ENCODE assay signal across 16 cellular contexts in genomic region chr16:3274490-3274889, GRCh38. TPM values are rescaled to one million over a fixed set of nuclear protein-coding genes. Genes with fewer than 3 reads are reported as not detected.
DNase-seq lines count a peak whose midpoint lies in the region; ATAC-seq, FAIRE-seq and TF ChIP-seq lines count a peak whose summit lies in the region.
"Had no signal": no experiment of that assay in that cellular context is flagged by ENCODE, and none has a peak within 500 bp of the region (broad histone marks: within the 10 kb centered on the region; RNA-seq: fewer than 3 reads in every experiment).

No MANE protein-coding gene starts in this region.

- H3K4me1 ChIP-seq in HCT116 (ENCODE audit: control insufficient read depth in 1 of 2, insufficient read depth in 2 of 2, low read length in 2 of 2), result 0 out of 4 replicates have a peak, but pooled peaks cover 0 to 2% of the 10 kb centered on the region in 2 experiments
- no peaks in the 10 kb centered on the region for H3K4me1 ChIP-seq in endodermal cell (ENCODE audit: control insufficient read depth, insufficient read depth, low read length)
- H3K4me1 ChIP-seq: prostate gland, stomach had no signal

- no peaks in the 10 kb centered on the region for H3K9me3 ChIP-seq in HCT116 (ENCODE audit: control insufficient read depth in 1 of 2, insufficient read depth in 1 of 2, low read depth in 1 of 2, low read length in 2 of 2)
- no peaks in the 10 kb centered on the region for H3K9me3 ChIP-seq in endodermal cell (ENCODE audit: control insufficient read depth, low read length)
- H3K9me3 ChIP-seq: prostate gland, stomach had no signal

- H3K27ac ChIP-seq in HCT116 (ENCODE audit: low read depth, low read length), result no peak overlapping the region
- H3K27ac ChIP-seq in endodermal cell (ENCODE audit: low read depth, low read length), result no peak overlapping the region
- H3K27ac ChIP-seq: prostate gland, stomach had no signal

- no peak for TF ChIP-seq POLR2A in HCT116 (IDR thresholded peaks at IDR 0.05; ENCODE audit: borderline replicate concordance, extremely low read depth, insufficient read depth, insufficient read length)

- 59 to 63% methylated on average over 3 to 4 of the region's 4 CpGs for WGBS in endodermal cell (ENCODE audit: insufficient coverage in 1 of 2, insufficient read length in 1 of 2), 2 experiments

- peaks cover 19% of the 10 kb centered on the region for H3K9me3 Mint-ChIP-seq in endodermal cell
- H3K9me3 Mint-ChIP-seq: activated CD8-positive, alpha-beta T cell treated with anti-CD3 and anti-CD28 coated beads for 36 hours had no signal

- H3K27me3 ChIP-seq in HCT116 (ENCODE audit: insufficient read depth, low read length), result peaks cover 12% of the 10 kb centered on the region; the same call in 1 of the 2 replicates
- peaks cover 44% of the 10 kb centered on the region for H3K27me3 ChIP-seq in endodermal cell (ENCODE audit: control insufficient read depth, insufficient read depth, low read length, poor library complexity, severe bottlenecking)
- H3K27me3 ChIP-seq: stomach had no signal

- H3K4me2 ChIP-seq in HCT116 (ENCODE audit: low read length), result no peak overlapping the region

- H3K9ac ChIP-seq in HCT116 (ENCODE audit: low read length), result no peak overlapping the region
- no peak overlapping the region for H3K9ac ChIP-seq in endodermal cell (ENCODE audit: extremely low read depth, low read length, poor library complexity, severe bottlenecking)

- intact Hi-C loops in HCT116 (cut with micrococcal nuclease), result no loop called here

- BruUV-seq in HCT116 (replicated peaks; lab: Mats Ljungman, UMichigan), result no TSS peak

- H3K4me3 Mint-ChIP-seq in endodermal cell, result no peak overlapping the region
- H3K4me3 Mint-ChIP-seq: activated CD8-positive, alpha-beta T cell treated with anti-CD3 and anti-CD28 coated beads for 36 hours; CD8-positive, alpha-beta memory T cell; T-helper 17 cell had no signal

- CTCF ChIA-PET in HCT116 (lab: Charles Lee), result no interaction called here

- no peaks in the 10 kb centered on the region for H3K79me2 ChIP-seq in HCT116 (ENCODE audit: insufficient read depth, low read length)

- H3K36me3 ChIP-seq in HCT116 (ENCODE audit: control insufficient read depth in 1 of 2, insufficient read depth in 2 of 2, low read length in 2 of 2) (no peaks in the 10 kb centered on the region), endodermal cell (ENCODE audit: control insufficient read depth, insufficient read depth, low read length) (no peaks in the 10 kb centered on the region)
- H3K36me3 ChIP-seq: prostate gland had no signal

- peaks cover 1% of the 10 kb centered on the region for H3K4me1 Mint-ChIP-seq in endodermal cell
- H3K4me1 Mint-ChIP-seq: CD8-positive, alpha-beta memory T cell; T-helper 17 cell had no signal

- POLR2A ChIA-PET in HCT116 (lab: Charles Lee), result no interaction called here

- H4K20me1 ChIP-seq in HCT116 (ENCODE audit: insufficient read depth), result no peaks in the 10 kb centered on the region

- ATAC-seq in HCT116, result peak; percentile 65
- ATAC-seq: activated CD8-positive, alpha-beta T cell treated with anti-CD3 and anti-CD28 coated beads for 36 hours; esophagus mucosa; T-helper 17 cell had no signal

- no peak overlapping the region for H2AFZ ChIP-seq in HCT116 (ENCODE audit: low read depth, low read length, poor library complexity, severe bottlenecking)

- H3K4me3 ChIP-seq in HCT116 (replicated peaks in 1 of 2; ENCODE audit: low read depth in 1 of 2, low read length in 2 of 2), result no peak overlapping the region
- H3K4me3 ChIP-seq in fibroblast of villous mesenchyme (ENCODE audit: low read depth, low read length), result no peak overlapping the region
- no peak overlapping the region for H3K4me3 ChIP-seq in endodermal cell (ENCODE audit: low read length)
- H3K4me3 ChIP-seq: prostate gland, stomach had no signal

- no peak for FAIRE-seq in urothelium cell line (lab: Jason Lieb, UNC)

- no peaks in the 10 kb centered on the region for H3K36me3 Mint-ChIP-seq in endodermal cell (ENCODE audit: low read depth)

- peaks cover 40% of the 10 kb centered on the region for H3K27me3 Mint-ChIP-seq in endodermal cell (ENCODE audit: insufficient read depth)
- H3K27me3 Mint-ChIP-seq: activated CD8-positive, alpha-beta T cell treated with anti-CD3 and anti-CD28 coated beads for 36 hours; T-helper 17 cell had no signal

- no peak for DNase-seq in HCT116 (ENCODE audit: low read depth, low spot score)
- DNase-seq in NCI-H82 (lab: John Stamatoyannopoulos, UW), result peak; percentile 67
- peak; percentile 37 for DNase-seq in fibroblast of villous mesenchyme (ENCODE audit: low read depth)
- no peak for DNase-seq in urothelium cell line (ENCODE audit: low spot score)
- DNase-seq in UCSD-AML1 (lab: John Stamatoyannopoulos, UW; ENCODE audit: unreplicated experiment), result no peak
- no peak for DNase-seq in endodermal cell
- DNase-seq: activated CD8-positive, alpha-beta T cell treated with anti-CD3 and anti-CD28 coated beads for 36 hours; activated gamma-delta T cell treated with Interleukin-2 at 50 U/mL for 16 hours; CD8-positive, alpha-beta memory T cell; cerebellar nuclear complex; NCI-H1092; stimulated activated CD4-positive, alpha-beta T cell treated with anti-CD3 and anti-CD28 coated beads, Interleukin-4, amount 100 ng/mL, for 4 hours; stomach; T-helper 17 cell had no signal

- TF ChIP-seq RAD21 in HCT116 (IDR thresholded peaks at IDR 0.05; ENCODE audit: low read depth), result no peak

- RAD21 ChIA-PET in HCT116 (lab: Charles Lee; ENCODE audit: low non-redundant PET in 1 of 2, low total read pairs in 2 of 2, uncharacterized antibody in 2 of 2, unreplicated experiment in 2 of 2), result no interaction called here

- no peaks in the 10 kb centered on the region for H3K9me2 ChIP-seq in HCT116 (ENCODE audit: insufficient read depth)

- no peak overlapping the region for H3K27ac Mint-ChIP-seq in endodermal cell
- H3K27ac Mint-ChIP-seq: activated CD8-positive, alpha-beta T cell treated with anti-CD3 and anti-CD28 coated beads for 36 hours; T-helper 17 cell had no signal

- no peak for TF ChIP-seq CTCF in HCT116 (IDR thresholded peaks at IDR 0.05 in 2 of 3, conservative IDR thresholded peaks at IDR 0.05 in 1 of 3; ENCODE audit: borderline replicate concordance in 1 of 3, insufficient read depth in 1 of 3, low read depth in 2 of 3, low read length in 2 of 3)
- no peak for TF ChIP-seq CTCF in fibroblast of villous mesenchyme (IDR thresholded peaks at IDR 0.05; ENCODE audit: insufficient read depth, low read depth, low read length)
- TF ChIP-seq CTCF in endodermal cell (conservative IDR thresholded peaks at IDR 0.05), result no peak

TF ChIP-seq in HCT116, 20 proteins besides CTCF, POLR2A, EP300 and RAD21:
- no peak for TF ChIP-seq JUND (IDR thresholded peaks at IDR 0.05)
- no peak for TF ChIP-seq EGR1 (IDR thresholded peaks at IDR 0.05; ENCODE audit: low read depth)
- TF ChIP-seq YY1 (IDR thresholded peaks at IDR 0.05; ENCODE audit: extremely low read depth, insufficient replicate concordance, low read depth, low read length), result no peak

RNA-seq across cellular contexts. Expression of gene ZNF263, which starts 8.8 kb away (rescaled TPM):
- total RNA-seq in HCT116 (2021; ENCODE audit: unreplicated experiment) (31.4 TPM), fibroblast of villous mesenchyme (43.2 and 56.7 TPM in 2 replicates), endodermal cell (10 to 100 TPM; 25.3 to 31.6 TPM)
- polyA plus RNA-seq in HCT116 (2012), result 24.2 and 28.2 TPM in 2 replicates
- polyA plus RNA-seq in endodermal cell (2013, experiment 1 of 2), result 32.9 TPM
- polyA plus RNA-seq in endodermal cell (2013, experiment 2 of 2), result 26.6 TPM

RNA-seq across cellular contexts. Expression of gene MEFV, which starts 18.1 kb away (rescaled TPM):
- total RNA-seq in HCT116 (2021; ENCODE audit: unreplicated experiment) (0.15 TPM), fibroblast of villous mesenchyme (under 0.01 TPM in 1 of 2 replicates, not detected in the other), endodermal cell (not detected)
- polyA plus RNA-seq in HCT116 (2012), result 0.02 TPM in 1 of 2 replicates, not detected in the other
- not detected for polyA plus RNA-seq in endodermal cell (2013, experiment 1 of 2)
- not detected for polyA plus RNA-seq in endodermal cell (2013, experiment 2 of 2)
- total RNA-seq: activated CD8-positive, alpha-beta T cell treated with anti-CD3 and anti-CD28 coated beads for 36 hours had no signal
- polyA plus RNA-seq: CD8-positive, alpha-beta memory T cell had no signal

RNA-seq across cellular contexts. Expression of gene TIGD7, which starts 30.7 kb away (rescaled TPM):
- total RNA-seq in HCT116 (2021; ENCODE audit: unreplicated experiment), result 0.49 TPM
- polyA plus RNA-seq in HCT116 (2012), result 0.15 and 0.39 TPM in 2 replicates
- 4.2 and 7.3 TPM in 2 replicates for total RNA-seq in fibroblast of villous mesenchyme
- 1 to 10 TPM; 2.8 to 5.9 TPM for total RNA-seq in endodermal cell
- 5.1 TPM for polyA plus RNA-seq in endodermal cell (2013, experiment 1 of 2)
- polyA plus RNA-seq in endodermal cell (2013, experiment 2 of 2), result 5.8 TPM

RNA-seq across cellular contexts. Expression of gene ZNF75A, which starts 30.8 kb away (rescaled TPM):
- total RNA-seq in HCT116 (2021; ENCODE audit: unreplicated experiment) (10.3 TPM), fibroblast of villous mesenchyme (19.0 and 25.5 TPM in 2 replicates), endodermal cell (10 to 100 TPM; 23.0 to 44.0 TPM)
- 4.1 and 5.8 TPM in 2 replicates for polyA plus RNA-seq in HCT116 (2012)
- 26.0 TPM for polyA plus RNA-seq in endodermal cell (2013, experiment 1 of 2)
- polyA plus RNA-seq in endodermal cell (2013, experiment 2 of 2), result 26.0 TPM

RNA-seq across cellular contexts. Expression of gene ZNF200, which starts 39.5 kb away (rescaled TPM):
- total RNA-seq in HCT116 (2021; ENCODE audit: unreplicated experiment), result 8.8 TPM
- polyA plus RNA-seq in HCT116 (2012), result 3.2 and 5.0 TPM in 2 replicates
- 10.0 and 11.2 TPM in 2 replicates for total RNA-seq in fibroblast of villous mesenchyme
- total RNA-seq in endodermal cell, result 10 to 100 TPM; 11.2 TPM
- polyA plus RNA-seq in endodermal cell (2013, experiment 1 of 2), result 11.4 TPM
- polyA plus RNA-seq in endodermal cell (2013, experiment 2 of 2), result 10.4 TPM

Comparison
In these comparisons a context has a peak if more than half of its experiments do, and no peak if none do; other contexts are left out.
1. DNase-seq: peak in NCI-H82 (single experiment) and fibroblast of villous mesenchyme (single experiment); none in HCT116 (single experiment), urothelium cell line (single experiment), UCSD-AML1 (single experiment) and endodermal cell (single experiment).